11 cellular contexts compared by ENCODE assay signal in genomic region chr17:64063088-64063487, GRCh38. TPM values are rescaled to one million over a fixed set of nuclear protein-coding genes. Genes with fewer than 3 reads are reported as not detected.
DNase-seq lines count a peak whose midpoint lies in the region; ATAC-seq and TF ChIP-seq lines count a peak whose summit lies in the region.
"Had no signal": no experiment of that assay in that cellular context is flagged by ENCODE, and none has a peak within 500 bp of the region (broad histone marks: within the 10 kb centered on the region; RNA-seq: fewer than 3 reads in every experiment).

No MANE protein-coding gene starts in this region.

- peak overlapping the region in 1 of 4 donors; percentile 32 for H3K4me3 ChIP-seq in Peyer's patch
- H3K4me3 ChIP-seq: thoracic aorta had no signal

- peaks cover 81% of the 10 kb centered on the region for H3K4me1 Mint-ChIP-seq in activated naive CD8-positive, alpha-beta T cell treated with anti-CD3 and anti-CD28 coated beads, Interleukin-2, amount 50 U/mL, for 24 hours
- H3K4me1 Mint-ChIP-seq in activated naive CD8-positive, alpha-beta T cell treated with anti-CD3 and anti-CD28 coated beads for 36 hours = peaks cover 15% of the 10 kb centered on the region
- peaks cover 61 to 87% of the 10 kb centered on the region in 2 donors for H3K4me1 Mint-ChIP-seq in effector memory CD8-positive, alpha-beta T cell (ENCODE audit: low read depth in 2 of 2)
- H3K4me1 Mint-ChIP-seq in type B pancreatic cell (ENCODE audit: unreplicated experiment) (peaks cover 4% of the 10 kb centered on the region), endothelial cell (ENCODE audit: unreplicated experiment) (peaks cover 43% of the 10 kb centered on the region)

- TF ChIP-seq POLR2A in Peyer's patch (IDR thresholded peaks at IDR 0.05) = no peak

- no peaks in the 10 kb centered on the region for H3K27me3 Mint-ChIP-seq in activated naive CD8-positive, alpha-beta T cell treated with anti-CD3 and anti-CD28 coated beads, Interleukin-2, amount 50 U/mL, for 24 hours
- no peaks in the 10 kb centered on the region for H3K27me3 Mint-ChIP-seq in activated naive CD8-positive, alpha-beta T cell treated with anti-CD3 and anti-CD28 coated beads for 36 hours
- H3K27me3 Mint-ChIP-seq in effector memory CD8-positive, alpha-beta T cell = no peaks in the 10 kb centered on the region
- H3K27me3 Mint-ChIP-seq in type B pancreatic cell = no peaks in the 10 kb centered on the region
- peaks cover 6% of the 10 kb centered on the region for H3K27me3 Mint-ChIP-seq in endothelial cell (ENCODE audit: unreplicated experiment)

- peak overlapping the region; percentile 81 for H3K27ac Mint-ChIP-seq in activated naive CD8-positive, alpha-beta T cell treated with anti-CD3 and anti-CD28 coated beads, Interleukin-2, amount 50 U/mL, for 24 hours
- H3K27ac Mint-ChIP-seq in activated naive CD8-positive, alpha-beta T cell treated with anti-CD3 and anti-CD28 coated beads for 36 hours = no peak overlapping the region
- H3K27ac Mint-ChIP-seq in effector memory CD8-positive, alpha-beta T cell = peak overlapping the region; percentile 88 to 97
- H3K27ac Mint-ChIP-seq in type B pancreatic cell = peak overlapping the region; percentile 90
- H3K27ac Mint-ChIP-seq in endothelial cell (ENCODE audit: unreplicated experiment) = no peak overlapping the region
- H3K27ac Mint-ChIP-seq: mesothelial cell of epicardium had no signal

- H3K9me3 ChIP-seq in Peyer's patch = no peaks in the 10 kb centered on the region
- H3K9me3 ChIP-seq: thoracic aorta had no signal

- TF ChIP-seq CTCF in Peyer's patch (IDR thresholded peaks at IDR 0.05) (no peak), type B pancreatic cell (conservative IDR thresholded peaks at IDR 0.05) (no peak), endothelial cell (IDR thresholded peaks at IDR 0.05; ENCODE audit: unreplicated experiment) (no peak)

- no peaks in the 10 kb centered on the region for H3K9me3 Mint-ChIP-seq in activated naive CD8-positive, alpha-beta T cell treated with anti-CD3 and anti-CD28 coated beads, Interleukin-2, amount 50 U/mL, for 24 hours
- no peaks in the 10 kb centered on the region for H3K9me3 Mint-ChIP-seq in activated naive CD8-positive, alpha-beta T cell treated with anti-CD3 and anti-CD28 coated beads for 36 hours
- no peaks in the 10 kb centered on the region for H3K9me3 Mint-ChIP-seq in effector memory CD8-positive, alpha-beta T cell
- H3K9me3 Mint-ChIP-seq in type B pancreatic cell (no peaks in the 10 kb centered on the region), endothelial cell (ENCODE audit: unreplicated experiment) (no peaks in the 10 kb centered on the region)
- H3K9me3 Mint-ChIP-seq: mesothelial cell of epicardium had no signal

- no peak for DNase-seq in activated naive CD8-positive, alpha-beta T cell treated with anti-CD3 and anti-CD28 coated beads, Interleukin-2, amount 50 U/mL, for 24 hours
- DNase-seq in activated naive CD8-positive, alpha-beta T cell treated with anti-CD3 and anti-CD28 coated beads for 36 hours = no peak
- peak in 1 of 3 donors; percentile 45 for DNase-seq in Peyer's patch
- DNase-seq in effector memory CD8-positive, alpha-beta T cell = peak in 2 of 3 experiments; percentile 18 to 23
- DNase-seq in type B pancreatic cell (ENCODE audit: extremely low spot score, unreplicated experiment) = no peak
- no peak for DNase-seq in HK-2 (ENCODE audit: unreplicated experiment)
- DNase-seq in endothelial cell (ENCODE audit: low spot score) = no peak
- DNase-seq: NCI-H187 had no signal

- peaks cover 0 to 26% (median 0%) of the 10 kb centered on the region in 4 donors for H3K4me1 ChIP-seq in Peyer's patch

- no peaks in the 10 kb centered on the region for H3K27me3 ChIP-seq in Peyer's patch

- H3K36me3 ChIP-seq in Peyer's patch = peaks cover 0 to 31% (median 0%) of the 10 kb centered on the region in 3 donors

- peaks cover 40% of the 10 kb centered on the region for H3K36me3 Mint-ChIP-seq in activated naive CD8-positive, alpha-beta T cell treated with anti-CD3 and anti-CD28 coated beads, Interleukin-2, amount 50 U/mL, for 24 hours (ENCODE audit: low read depth)
- H3K36me3 Mint-ChIP-seq in activated naive CD8-positive, alpha-beta T cell treated with anti-CD3 and anti-CD28 coated beads for 36 hours = peaks cover 14% of the 10 kb centered on the region
- H3K36me3 Mint-ChIP-seq in effector memory CD8-positive, alpha-beta T cell (ENCODE audit: insufficient read depth) = peaks cover 95% of the 10 kb centered on the region
- H3K36me3 Mint-ChIP-seq in type B pancreatic cell (peaks cover 34% of the 10 kb centered on the region), endothelial cell (ENCODE audit: low read depth, unreplicated experiment) (peaks cover 47% of the 10 kb centered on the region)

- peak overlapping the region; percentile 43 to 82 (median 64) for H3K27ac ChIP-seq in Peyer's patch
- H3K27ac ChIP-seq: thoracic aorta had no signal

- no peak for ATAC-seq in activated naive CD8-positive, alpha-beta T cell treated with anti-CD3 and anti-CD28 coated beads, Interleukin-2, amount 50 U/mL, for 24 hours
- peak; percentile 16 for ATAC-seq in effector memory CD8-positive, alpha-beta T cell (replicated peaks)
- no peak for ATAC-seq in HG03135 (IDR thresholded peaks at IDR 0.05; ENCODE audit: unreplicated experiment)

- peak overlapping the region; percentile 33 for H3K4me3 Mint-ChIP-seq in activated naive CD8-positive, alpha-beta T cell treated with anti-CD3 and anti-CD28 coated beads, Interleukin-2, amount 50 U/mL, for 24 hours
- H3K4me3 Mint-ChIP-seq in activated naive CD8-positive, alpha-beta T cell treated with anti-CD3 and anti-CD28 coated beads for 36 hours = no peak overlapping the region
- H3K4me3 Mint-ChIP-seq in effector memory CD8-positive, alpha-beta T cell = peak overlapping the region; percentile 64 to 92
- no peak overlapping the region for H3K4me3 Mint-ChIP-seq in type B pancreatic cell
- H3K4me3 Mint-ChIP-seq in endothelial cell (ENCODE audit: unreplicated experiment) = no peak overlapping the region

RNA-seq across cellular contexts. Expression of gene ICAM2, which starts 42.7 kb away (rescaled TPM):
- 10 to 100 TPM; 52.9 to 54.5 TPM for total RNA-seq in activated naive CD8-positive, alpha-beta T cell treated with anti-CD3 and anti-CD28 coated beads for 36 hours
- total RNA-seq in Peyer's patch (10 to 100 TPM in 2 of 4 donors, 1 to 10 TPM in 2; 2.1 to 25.6 (median 9.7) TPM), type B pancreatic cell (ENCODE audit: low replicate concordance) (1.2 TPM in 1 of 2 replicates, not detected in the other), endothelial cell (ENCODE audit: unreplicated experiment) (52.1 TPM)

Comparison
In these comparisons a context has a peak if more than half of its experiments do, and no peak if none do; other contexts are left out.
1. H3K27ac Mint-ChIP-seq: peak in activated naive CD8-positive, alpha-beta T cell treated with anti-CD3 and anti-CD28 coated beads, Interleukin-2, amount 50 U/mL, for 24 hours (single experiment), effector memory CD8-positive, alpha-beta T cell (2 of 2) and type B pancreatic cell (single experiment); none in activated naive CD8-positive, alpha-beta T cell treated with anti-CD3 and anti-CD28 coated beads for 36 hours (single experiment) and endothelial cell (single experiment).
2. H3K4me3 Mint-ChIP-seq: peak in activated naive CD8-positive, alpha-beta T cell treated with anti-CD3 and anti-CD28 coated beads, Interleukin-2, amount 50 U/mL, for 24 hours (single experiment) and effector memory CD8-positive, alpha-beta T cell (2 of 2); none in activated naive CD8-positive, alpha-beta T cell treated with anti-CD3 and anti-CD28 coated beads for 36 hours (single experiment), type B pancreatic cell (single experiment) and endothelial cell (single experiment).
3. DNase-seq: peak in effector memory CD8-positive, alpha-beta T cell (2 of 3); none in activated naive CD8-positive, alpha-beta T cell treated with anti-CD3 and anti-CD28 coated beads, Interleukin-2, amount 50 U/mL, for 24 hours (single experiment), activated naive CD8-positive, alpha-beta T cell treated with anti-CD3 and anti-CD28 coated beads for 36 hours (single experiment), type B pancreatic cell (single experiment), HK-2 (single experiment) and endothelial cell (single experiment).